In the genomic region with DNA sequence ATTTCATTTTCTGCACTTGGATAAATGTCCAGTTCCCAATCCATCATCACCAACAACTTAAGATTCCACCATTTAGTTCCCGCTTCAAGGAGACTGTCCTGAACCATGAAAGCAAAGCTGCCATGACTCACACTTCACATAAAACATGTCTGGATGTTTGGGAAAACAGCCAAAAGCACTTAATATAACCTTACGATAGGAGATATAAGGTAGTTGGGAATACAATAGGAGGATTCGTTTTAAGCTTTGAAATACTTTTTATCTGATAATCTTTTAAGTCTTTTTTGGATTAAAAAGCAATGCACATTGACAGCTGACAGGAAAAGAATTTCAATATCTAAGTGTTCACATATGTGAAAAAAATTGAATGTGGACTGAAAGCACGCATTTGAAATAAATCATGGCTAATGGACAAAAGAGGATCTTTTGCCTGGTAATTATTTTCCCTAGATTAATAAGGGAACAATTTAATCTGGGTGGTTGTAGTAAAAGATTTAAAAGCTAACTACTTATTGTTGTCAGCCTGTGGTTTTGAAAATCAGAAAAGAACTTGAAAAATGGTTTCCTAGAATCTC, we compare ENCODE assay signal across 12 cellular contexts. TPM values are rescaled to one million over a fixed set of nuclear protein-coding genes. Genes with fewer than 3 reads are reported as not detected.
DNase-seq lines count a peak whose midpoint lies in the region; ATAC-seq, FAIRE-seq and TF ChIP-seq lines count a peak whose summit lies in the region.
"Had no signal": no experiment of that assay in that cellular context is flagged by ENCODE, and none has a peak within 500 bp of the region (broad histone marks: within the 10 kb centered on the region; RNA-seq: fewer than 3 reads in every experiment).

No MANE protein-coding gene starts in this region.

- TF ChIP-seq CTCF in choroid plexus epithelial cell (conservative IDR thresholded peaks at IDR 0.05; ENCODE audit: low read depth, low read length) (no peak), nephron (IDR thresholded peaks at IDR 0.05; ENCODE audit: unreplicated experiment in 3 of 3) (no peak), heart right ventricle (IDR thresholded peaks at IDR 0.05) (no peak)

- no peaks in the 10 kb centered on the region for H3K9me3 ChIP-seq in heart right ventricle

- intact Hi-C loops in heart right ventricle (cut with DNase I), result no loop called here

- peaks cover 0 to 61% (median 30%) of the 10 kb centered on the region in 9 donors for H3K4me1 ChIP-seq in heart right ventricle

- no peaks in the 10 kb centered on the region for H3K27me3 ChIP-seq in heart right ventricle

- peaks cover 71% of the 10 kb centered on the region for H3K4me1 Mint-ChIP-seq in nephron
- H3K4me1 Mint-ChIP-seq in activated T-cell treated with anti-CD3 and anti-CD28 coated beads, Interleukin-2, amount 50 U/mL, for 24 hours (ENCODE audit: low read depth), result peaks cover 2% of the 10 kb centered on the region

- peak overlapping the region in 2 of 3 experiments; percentile 9 to 19 for H3K4me3 Mint-ChIP-seq in nephron
- H3K4me3 Mint-ChIP-seq in activated T-cell treated with anti-CD3 and anti-CD28 coated beads, Interleukin-2, amount 50 U/mL, for 24 hours, result no peak overlapping the region
- H3K4me3 Mint-ChIP-seq: T-helper 17 cell had no signal

- no peak for FAIRE-seq in urothelium cell line (lab: Jason Lieb, UNC)

- H3K27me3 Mint-ChIP-seq in nephron (ENCODE audit: low read depth), result no peaks in the 10 kb centered on the region
- H3K27me3 Mint-ChIP-seq in activated T-cell treated with anti-CD3 and anti-CD28 coated beads, Interleukin-2, amount 50 U/mL, for 24 hours, result peaks cover 47% of the 10 kb centered on the region

- H3K27ac ChIP-seq in heart right ventricle, result peak overlapping the region in 5 of 10 donors; percentile 24 to 87 (median 48)

- H3K9me3 Mint-ChIP-seq in nephron, result no peaks in the 10 kb centered on the region
- H3K9me3 Mint-ChIP-seq in activated T-cell treated with anti-CD3 and anti-CD28 coated beads, Interleukin-2, amount 50 U/mL, for 24 hours, result no peaks in the 10 kb centered on the region

- WGBS in heart right ventricle, 2 donors, result 28 to 30% methylated on average over 4 of the region's 4 CpGs

- H3K36me3 ChIP-seq in heart right ventricle, result no peaks in the 10 kb centered on the region

- peak overlapping the region; percentile 90 to 96 (median 93) for H3K27ac Mint-ChIP-seq in nephron
- no peak overlapping the region for H3K27ac Mint-ChIP-seq in activated T-cell treated with anti-CD3 and anti-CD28 coated beads, Interleukin-2, amount 50 U/mL, for 24 hours
- H3K27ac Mint-ChIP-seq: T-helper 17 cell had no signal

- ATAC-seq in GM21390 (IDR thresholded peaks at IDR 0.05; ENCODE audit: unreplicated experiment) (no peak), heart right ventricle (no peak)
- ATAC-seq: T-helper 17 cell had no signal

- H3K4me3 ChIP-seq in choroid plexus epithelial cell (ENCODE audit: low read depth, low read length) (no peak overlapping the region), heart right ventricle (no peak overlapping the region)

- no peaks in the 10 kb centered on the region for H3K36me3 Mint-ChIP-seq in nephron (ENCODE audit: low read depth)
- no peaks in the 10 kb centered on the region for H3K36me3 Mint-ChIP-seq in activated T-cell treated with anti-CD3 and anti-CD28 coated beads, Interleukin-2, amount 50 U/mL, for 24 hours (ENCODE audit: low read depth)

- DNase-seq in CD1c-positive myeloid dendritic cell (ENCODE audit: extremely low spot score), result peak; percentile 41
- peak; percentile 83 for DNase-seq in LHCN-M2 (ENCODE audit: low read depth)
- DNase-seq in choroid plexus epithelial cell (ENCODE audit: low read depth), result peak; percentile 80
- DNase-seq in urothelium cell line (ENCODE audit: low spot score), result no peak
- no peak for DNase-seq in activated T-cell treated with anti-CD3 and anti-CD28 coated beads, Interleukin-2, amount 50 U/mL, for 24 hours
- no peak for DNase-seq in heart right ventricle
- DNase-seq: cortex of kidney, NCI-H2227 treated with DMSO at 0.1 percent for 48 hours, T-helper 17 cell had no signal

RNA-seq across cellular contexts. Expression of gene TGFBI, which starts 17.3 kb away (rescaled TPM):
- total RNA-seq in LHCN-M2 (2014; rRNA removed), result 2,144 and 3,512 TPM in 2 replicates
- 1,513 TPM for polyA plus RNA-seq in LHCN-M2 (2012)
- total RNA-seq in heart right ventricle, result 100 to 1,000 TPM in 1 of 10 donors, 10 to 100 TPM in 9; 29.6 to 137 (median 46.2) TPM
- 10 to 100 TPM; 65.5 to 69.9 TPM for polyA plus RNA-seq in heart right ventricle

RNA-seq across cellular contexts. Expression of gene LECT2, which starts 56.7 kb away (rescaled TPM):
- total RNA-seq in LHCN-M2 (2014; rRNA removed) (not detected in 2 replicates), heart right ventricle (not detected)
- polyA plus RNA-seq in LHCN-M2 (2012), result not detected
- polyA plus RNA-seq in heart right ventricle, result not detected
- total RNA-seq: subcutaneous adipose tissue, T-helper 17 cell had no signal

Comparison
In these comparisons a context has a peak if more than half of its experiments do, and no peak if none do; other contexts are left out.
1. DNase-seq: peak in CD1c-positive myeloid dendritic cell (single experiment), LHCN-M2 (single experiment) and choroid plexus epithelial cell (single experiment); none in urothelium cell line (single experiment), activated T-cell treated with anti-CD3 and anti-CD28 coated beads, Interleukin-2, amount 50 U/mL, for 24 hours (single experiment) and heart right ventricle (0 of 2).
2. RNA of gene TGFBI, which starts 17.3 kb away (total RNA-seq): 2,144 to 3,512 TPM in LHCN-M2; 29.6 to 137 TPM in heart right ventricle; every median in the first group is over 10 times any median in the second.